Comparison of ENCODE assay signal across 8 cellular contexts in the genomic region with DNA sequence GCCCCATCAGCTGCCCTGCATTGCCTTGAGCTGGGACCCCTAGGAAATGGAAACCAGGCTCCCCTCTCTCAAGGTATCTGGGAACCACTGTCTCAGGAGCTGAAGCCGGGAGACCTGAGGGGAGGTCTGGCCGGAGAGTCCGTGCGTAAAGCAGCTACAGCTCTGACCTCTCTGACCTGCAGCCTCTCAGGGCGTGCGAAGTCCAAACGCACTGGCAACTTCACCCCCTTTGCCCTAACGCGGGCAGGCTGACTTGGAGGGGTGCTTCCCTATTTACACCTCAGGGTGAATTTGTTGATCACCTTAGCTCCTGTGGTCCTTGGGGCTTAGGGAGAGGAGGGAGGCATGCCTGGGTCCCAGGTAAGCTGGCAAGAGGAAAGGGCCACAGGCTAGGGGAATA. TPM values are rescaled to one million over a fixed set of nuclear protein-coding genes. Genes with fewer than 3 reads are reported as not detected.
"Had no signal": no experiment of that assay in that cellular context is flagged by ENCODE, and none has a peak within 500 bp of the region (broad histone marks: within the 10 kb centered on the region; RNA-seq: fewer than 3 reads in every experiment).

No MANE protein-coding gene starts in this region.

- H3K4me3 ChIP-seq: GM23248, HAP-1 had no signal

- H2AFZ ChIP-seq: GM23248 had no signal

- ATAC-seq: HCT116 had no signal

- H3K9me3 ChIP-seq: HAP-1 had no signal

- H3K27ac Mint-ChIP-seq: HFFc6, IgD-negative memory B cell had no signal

- H3K9ac ChIP-seq: GM23248 had no signal

- H3K4me3 Mint-ChIP-seq: HFFc6, IgD-negative memory B cell had no signal

- H3K27ac ChIP-seq: GM23248, HL-60 had no signal

- DNase-seq: GM23248, GOT3, H7, HFFc6 had no signal

- H3K36me3 ChIP-seq: HAP-1 had no signal

- H3K4me1 ChIP-seq: HAP-1 had no signal

RNA-seq across cellular contexts. Expression of a gene that starts 17.5 kb away (rescaled TPM):
- total RNA-seq: H7 had no signal
- polyA plus RNA-seq: IgD-negative memory B cell had no signal
